Comparison of ENCODE assay signal across 13 cellular contexts in the genomic region with DNA sequence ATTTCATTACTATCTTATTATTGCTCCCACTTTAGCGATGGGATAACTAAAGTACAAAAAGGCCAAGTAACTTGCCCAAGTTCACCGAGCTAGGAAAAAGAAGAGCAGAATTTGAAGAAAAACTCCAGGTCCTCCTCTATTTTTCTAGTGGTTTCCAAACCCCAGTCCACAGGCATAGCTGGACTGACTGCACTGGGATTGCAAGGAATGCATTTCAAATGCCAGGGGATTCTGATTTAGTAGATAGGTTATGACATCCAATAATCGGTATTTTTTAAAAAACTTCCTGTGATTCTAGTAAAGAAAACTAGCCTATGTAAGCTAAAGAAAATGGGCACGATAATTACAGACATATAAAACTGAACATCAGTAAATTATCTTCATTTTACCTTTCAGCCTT.
DNase-seq lines count a peak whose midpoint lies in the region; ATAC-seq, FAIRE-seq and TF ChIP-seq lines count a peak whose summit lies in the region.
"Had no signal": no experiment of that assay in that cellular context is flagged by ENCODE, and none has a peak within 500 bp of the region (broad histone marks: within the 10 kb centered on the region; RNA-seq: fewer than 3 reads in every experiment).

No MANE protein-coding gene starts in this region.

- no peak overlapping the region for H3K27ac Mint-ChIP-seq in effector memory CD8-positive, alpha-beta T cell
- H3K27ac Mint-ChIP-seq: CD4-positive, alpha-beta memory T cell had no signal

- intact Hi-C loops in HCT116 (cut with micrococcal nuclease), result loop anchor here (2.0 to 10.0 kb wide), 5 partner anchors 138 to 1818 kb away; partner anchors contain the start of gene NR4A2
- intact Hi-C loops in K562 (cut with micrococcal nuclease), result loop anchor here (2.0 to 10.0 kb wide), 8 partner anchors 64 to 1818 kb away; no protein-coding TSS in a partner anchor

- WGBS in K562 (ENCODE audit: insufficient coverage, low coverage, missing lambda C conversion rate), result 45% methylated on average over 4 of the region's 4 CpGs
- WGBS in trophoblast cell (ENCODE audit: extremely low coverage, insufficient coverage, insufficient read length), result no CpG with 5 or more reads among the region's 4 CpGs

- H3K27me3 Mint-ChIP-seq in effector memory CD8-positive, alpha-beta T cell, result peaks cover 0 to 10% of the 10 kb centered on the region in 2 donors

- H3K79me2 ChIP-seq in HCT116 (ENCODE audit: insufficient read depth, low read length) (no peaks in the 10 kb centered on the region), K562 (ENCODE audit: control insufficient read depth, insufficient read depth, low read length) (no peaks in the 10 kb centered on the region), trophoblast cell (ENCODE audit: control insufficient read depth, insufficient read depth, low read length, poor library complexity) (no peaks in the 10 kb centered on the region)

- H3K18ac ChIP-seq in trophoblast cell (ENCODE audit: low read length), result no peak overlapping the region

- TF ChIP-seq EP300 in K562 (IDR thresholded peaks at IDR 0.05; ENCODE audit: low read length), result no peak

- in situ Hi-C loops in K562 (cut with MboI), result no loop called here

- no peak overlapping the region for H3K4me3 Mint-ChIP-seq in effector memory CD8-positive, alpha-beta T cell
- H3K4me3 Mint-ChIP-seq: CD4-positive, alpha-beta memory T cell had no signal

- H3K4me3 ChIP-seq in HCT116 (replicated peaks in 1 of 2; ENCODE audit: low read depth in 1 of 2, low read length in 2 of 2), result no peak overlapping the region
- no peak overlapping the region for H3K4me3 ChIP-seq in K562
- H3K4me3 ChIP-seq in trophoblast cell (ENCODE audit: low read depth, low read length), result no peak overlapping the region
- H3K4me3 ChIP-seq: MG63 had no signal

- TF ChIP-seq RAD21 in HCT116 (IDR thresholded peaks at IDR 0.05; ENCODE audit: low read depth) (no peak), K562 (CRISPR knock-in tag; conservative IDR thresholded peaks at IDR 0.05 in 1 of 2, IDR thresholded peaks at IDR 0.05 in 1 of 2) (no peak)

- H3K27me3 ChIP-seq in HCT116 (ENCODE audit: insufficient read depth, low read length) (no peaks in the 10 kb centered on the region), K562 (ENCODE audit: control insufficient read depth in 2 of 2, insufficient read depth in 2 of 2, low read length in 2 of 2) (no peaks in the 10 kb centered on the region), trophoblast cell (ENCODE audit: insufficient read depth, low read length) (no peaks in the 10 kb centered on the region)
- H3K27me3 ChIP-seq: MG63 had no signal

- BruUV-seq in HCT116 (replicated peaks; lab: Mats Ljungman, UMichigan) (no TSS peak), K562 (replicated peaks; lab: Mats Ljungman, UMichigan) (no TSS peak)

- ATAC-seq in HCT116, result no peak
- no peak for ATAC-seq in K562
- ATAC-seq in effector memory CD8-positive, alpha-beta T cell (replicated peaks), result no peak

- no peak for TF ChIP-seq POLR2A in HCT116 (IDR thresholded peaks at IDR 0.05; ENCODE audit: borderline replicate concordance, extremely low read depth, insufficient read depth, insufficient read length)
- no peak for TF ChIP-seq POLR2A in K562 (conservative IDR thresholded peaks at IDR 0.05)

- H2BK5ac ChIP-seq in trophoblast cell (ENCODE audit: low read depth, low read length, poor library complexity), result no peak overlapping the region

- H3K9me2 ChIP-seq in HCT116 (ENCODE audit: insufficient read depth), result no peaks in the 10 kb centered on the region

- no peak overlapping the region for H2BK120ac ChIP-seq in trophoblast cell (ENCODE audit: insufficient read depth, low read length, poor library complexity)

- peaks cover 0 to 3% of the 10 kb centered on the region in 2 experiments; a peak in 1 of 4 replicates for H3K4me1 ChIP-seq in HCT116 (ENCODE audit: control insufficient read depth in 1 of 2, insufficient read depth in 2 of 2, low read length in 2 of 2)
- H3K4me1 ChIP-seq in K562 (replicated peaks in 1 of 2; ENCODE audit: control insufficient read depth in 2 of 2, insufficient read depth in 2 of 2, low read length in 2 of 2), result peaks cover 0 to 10% of the 10 kb centered on the region in 2 experiments; a peak in 2 of 5 replicates
- H3K4me1 ChIP-seq in trophoblast cell (ENCODE audit: control insufficient read depth in 1 of 2, insufficient read depth in 2 of 2, low read length in 2 of 2), result no peaks in the 10 kb centered on the region

- no peak overlapping the region for H2BK12ac ChIP-seq in trophoblast cell (ENCODE audit: low read length)

- no peak overlapping the region for H3K14ac ChIP-seq in trophoblast cell (ENCODE audit: low read length)

- H3K4me2 ChIP-seq in HCT116 (ENCODE audit: low read length) (no peak overlapping the region), K562 (ENCODE audit: insufficient read depth, low read length) (no peak overlapping the region), trophoblast cell (ENCODE audit: low read length) (no peak overlapping the region)

- H4K91ac ChIP-seq in trophoblast cell (ENCODE audit: low read depth, low read length), result no peak overlapping the region

- no peak for FAIRE-seq in K562 (lab: Jason Lieb, UNC)
- FAIRE-seq: D721Med had no signal

- H3K4ac ChIP-seq in trophoblast cell (ENCODE audit: low read depth, low read length), result no peak overlapping the region

- no peak overlapping the region for H3K9ac ChIP-seq in HCT116 (ENCODE audit: low read length)
- no peak overlapping the region for H3K9ac ChIP-seq in K562 (ENCODE audit: insufficient read depth in 1 of 2, low read depth in 2 of 2, low read length in 2 of 2)
- no peak overlapping the region for H3K9ac ChIP-seq in trophoblast cell (ENCODE audit: low read length)

- H2AK5ac ChIP-seq in trophoblast cell (ENCODE audit: low read length), result no peak overlapping the region

- CTCF ChIA-PET in HCT116 (lab: Charles Lee) (interaction anchor here (1.8 to 2.5 kb wide), 3 partner anchors 13 to 1818 kb away, joined by 5 to 24 read pairs (median 9); no protein-coding TSS in a partner anchor), K562 (lab: Yijun Ruan, JAX; ENCODE audit: low intra/inter-chr PET ratio) (interaction anchor here (0.6 kb wide), 1 partner anchor 589 kb away, joined by 3 read pairs; no protein-coding TSS in a partner anchor)

- no peaks in the 10 kb centered on the region for H3K36me3 ChIP-seq in HCT116 (ENCODE audit: control insufficient read depth in 1 of 2, insufficient read depth in 2 of 2, low read length in 2 of 2)
- no peaks in the 10 kb centered on the region for H3K36me3 ChIP-seq in K562 (ENCODE audit: control insufficient read depth, insufficient read depth, low read length)
- no peaks in the 10 kb centered on the region for H3K36me3 ChIP-seq in trophoblast cell (ENCODE audit: control insufficient read depth in 1 of 2, insufficient read depth in 2 of 2, low read length in 2 of 2)
- H3K36me3 ChIP-seq: MG63 had no signal

- no peak for TF ChIP-seq CTCF in HCT116 (IDR thresholded peaks at IDR 0.05 in 2 of 3, conservative IDR thresholded peaks at IDR 0.05 in 1 of 3; ENCODE audit: borderline replicate concordance in 1 of 3, insufficient read depth in 1 of 3, low read depth in 2 of 3, low read length in 2 of 3)
- TF ChIP-seq CTCF in K562 (IDR thresholded peaks at IDR 0.05 in 2 of 3, conservative IDR thresholded peaks at IDR 0.05 in 1 of 3; ENCODE audit: insufficient read depth in 2 of 3, low read depth in 1 of 3, low read length in 3 of 3), result no peak

- POLR2A ChIA-PET in HCT116 (lab: Charles Lee), result no interaction called here
- POLR2A ChIA-PET in K562 (lab: Yijun Ruan, JAX), result no interaction called here

- H2AFZ ChIP-seq in HCT116 (ENCODE audit: low read depth, low read length, poor library complexity, severe bottlenecking) (peak overlapping the region; percentile 89), K562 (ENCODE audit: low read depth, low read length) (peak overlapping the region; percentile 40; the same call in 1 of the 2 replicates), trophoblast cell (ENCODE audit: insufficient read depth, low read length, poor library complexity) (no peak overlapping the region)

- H3K9me3 ChIP-seq in HCT116 (ENCODE audit: control insufficient read depth in 1 of 2, insufficient read depth in 1 of 2, low read depth in 1 of 2, low read length in 2 of 2) (no peaks in the 10 kb centered on the region), K562 (replicated peaks; ENCODE audit: control insufficient read depth, insufficient read depth, low read depth, low read length) (no peaks in the 10 kb centered on the region), trophoblast cell (ENCODE audit: insufficient read depth, low read depth, low read length) (no peaks in the 10 kb centered on the region)
- H3K9me3 ChIP-seq: MG63 had no signal

- no peak overlapping the region for H3K27ac ChIP-seq in HCT116 (ENCODE audit: low read depth, low read length)
- no peak overlapping the region for H3K27ac ChIP-seq in K562 (ENCODE audit: extremely low read depth, low read depth, low read length)
- H3K27ac ChIP-seq in trophoblast cell (ENCODE audit: low read depth, low read length), result no peak overlapping the region

- no peaks in the 10 kb centered on the region for H4K20me1 ChIP-seq in HCT116 (ENCODE audit: insufficient read depth)
- H4K20me1 ChIP-seq in K562 (replicated peaks; ENCODE audit: control insufficient read depth, insufficient read depth, low read length), result no peaks in the 10 kb centered on the region

- H3K79me1 ChIP-seq in trophoblast cell (ENCODE audit: low read length), result no peaks in the 10 kb centered on the region

- no peaks in the 10 kb centered on the region for H3K4me1 Mint-ChIP-seq in effector memory CD8-positive, alpha-beta T cell (ENCODE audit: low read depth in 2 of 2)

- H4K8ac ChIP-seq in trophoblast cell (ENCODE audit: low read depth, low read length), result no peak overlapping the region

- H3K9me1 ChIP-seq in K562 (ENCODE audit: control insufficient read depth, insufficient read depth, low read length), result no peaks in the 10 kb centered on the region

- RAD21 ChIA-PET in HCT116 (lab: Charles Lee; ENCODE audit: low non-redundant PET in 1 of 2, low total read pairs in 2 of 2, uncharacterized antibody in 2 of 2, unreplicated experiment in 2 of 2), result no interaction called here

- H3K23ac ChIP-seq in trophoblast cell (ENCODE audit: low read length), result no peak overlapping the region

- peak; percentile 36 for DNase-seq in AG08396 (ENCODE audit: low spot score)
- DNase-seq in HCT116 (ENCODE audit: low read depth, low spot score), result no peak
- DNase-seq in K562 (ENCODE audit: extremely low read depth in 1 of 4, low spot score in 3 of 4), result no peak
- DNase-seq in trophoblast cell, result peak; percentile 19 to 82
- DNase-seq in effector memory CD8-positive, alpha-beta T cell, result no peak
- no peak for DNase-seq in NCI-H2107 treated with DMSO at 0.1 percent for 48 hours (lab: John Stamatoyannopoulos, UW; ENCODE audit: unreplicated experiment)
- no peak for DNase-seq in KG1 (lab: John Stamatoyannopoulos, UW)
- no peak for DNase-seq in activated CD8-positive, alpha-beta memory T cell treated with anti-CD3 and anti-CD28 coated beads, Interleukin-2, amount 50 U/mL, for 4 hours
- DNase-seq: NCI-H1092, NCI-H510A had no signal

- H3K9me3 Mint-ChIP-seq in effector memory CD8-positive, alpha-beta T cell, result no peaks in the 10 kb centered on the region

- H4K12ac ChIP-seq in trophoblast cell (ENCODE audit: low read depth, low read length), result no peak overlapping the region

- no peaks in the 10 kb centered on the region for H3K36me3 Mint-ChIP-seq in effector memory CD8-positive, alpha-beta T cell (ENCODE audit: insufficient read depth)
- H3K36me3 Mint-ChIP-seq: CD4-positive, alpha-beta memory T cell had no signal

Comparison
In these comparisons a context has a peak if more than half of its experiments do, and no peak if none do; other contexts are left out.
1. DNase-seq: peak in AG08396 (single experiment) and trophoblast cell (2 of 2); none in HCT116 (single experiment), K562 (0 of 4), effector memory CD8-positive, alpha-beta T cell (0 of 3), NCI-H2107 treated with DMSO at 0.1 percent for 48 hours (single experiment), KG1 (single experiment) and activated CD8-positive, alpha-beta memory T cell treated with anti-CD3 and anti-CD28 coated beads, Interleukin-2, amount 50 U/mL, for 4 hours (single experiment).